Comparison of ENCODE assay signal across 9 cellular contexts in the genomic region with DNA sequence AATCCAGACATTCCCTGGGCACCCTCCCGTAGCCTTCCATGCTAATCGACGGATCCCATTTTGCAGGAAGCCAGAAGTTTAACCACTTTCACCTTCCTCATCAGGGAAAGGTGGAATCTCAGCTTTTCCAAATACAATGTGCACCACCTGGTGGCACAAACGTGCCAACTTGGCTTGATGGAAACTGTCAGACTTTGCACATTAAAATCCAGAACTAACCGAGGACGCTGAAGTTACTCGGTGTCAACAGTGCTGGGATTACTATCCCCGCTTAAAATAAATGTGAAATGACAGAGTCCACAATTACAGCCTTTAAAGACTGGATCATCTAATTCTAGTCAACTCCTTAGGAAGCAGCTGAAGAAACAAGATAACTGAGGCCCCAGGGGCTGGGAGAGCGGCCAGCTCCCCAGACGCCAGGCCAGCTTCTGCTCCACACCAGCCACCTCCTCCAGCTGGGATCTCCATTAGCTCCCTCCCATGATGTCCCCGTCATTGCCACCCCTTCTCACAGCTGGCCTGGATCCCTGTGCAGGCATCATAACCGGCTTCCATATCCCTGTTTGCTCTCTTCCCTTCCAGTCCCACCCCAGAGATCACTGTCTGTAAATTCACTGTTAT. TPM values are rescaled to one million over a fixed set of nuclear protein-coding genes. Genes with fewer than 3 reads are reported as not detected.
DNase-seq lines count a peak whose midpoint lies in the region; FAIRE-seq and TF ChIP-seq lines count a peak whose summit lies in the region.
"Had no signal": no experiment of that assay in that cellular context is flagged by ENCODE, and none has a peak within 500 bp of the region (broad histone marks: within the 10 kb centered on the region; RNA-seq: fewer than 3 reads in every experiment).

No MANE protein-coding gene starts in this region.

- no peak overlapping the region for H3K18ac ChIP-seq in mesendoderm (ENCODE audit: low read length)

- peaks cover 29% of the 10 kb centered on the region for H3K36me3 ChIP-seq in bronchial epithelial cell (ENCODE audit: control insufficient read depth, insufficient read depth, low read length)
- no peaks in the 10 kb centered on the region for H3K36me3 ChIP-seq in mesendoderm (ENCODE audit: control insufficient read depth, insufficient read depth, low read length)

- no peak overlapping the region for H3K4me2 ChIP-seq in mesendoderm (ENCODE audit: low read length)

- no peak overlapping the region for H3K23ac ChIP-seq in mesendoderm (ENCODE audit: low read length)

- WGBS in mesendoderm (ENCODE audit: extremely low coverage, insufficient coverage, low lambda C conversion rate) = no CpG with 5 or more reads among the region's 12 CpGs

- no peak overlapping the region for H3K56ac ChIP-seq in mesendoderm (ENCODE audit: low read length)

- H2AK5ac ChIP-seq in mesendoderm (ENCODE audit: low read length) = no peak overlapping the region

- H3K9ac ChIP-seq in mesendoderm (ENCODE audit: low read length) = no peak overlapping the region

- in situ Hi-C loops in GM13976 (cut with MboI; ENCODE audit: low sequenced_read_pairs, unreplicated experiment) = no loop called here

- no peak overlapping the region for H2BK15ac ChIP-seq in mesendoderm (replicated peaks; ENCODE audit: low read depth)

- H3K4me1 ChIP-seq in mesendoderm (ENCODE audit: control insufficient read depth, low read depth, low read length) = no peaks in the 10 kb centered on the region
- H3K4me1 ChIP-seq: SJSA1 had no signal

- no peak for FAIRE-seq in bronchial epithelial cell (lab: Jason Lieb, UNC)

- H4K8ac ChIP-seq in mesendoderm (ENCODE audit: low read depth, low read length) = no peak overlapping the region

- no peak overlapping the region for H3K27ac ChIP-seq in mesendoderm (ENCODE audit: low read depth, low read length)
- H3K27ac ChIP-seq: SJSA1 had no signal

- no peak overlapping the region for H3K4ac ChIP-seq in mesendoderm (ENCODE audit: low read depth, low read length)

- no peaks in the 10 kb centered on the region for H3K27me3 ChIP-seq in bronchial epithelial cell (ENCODE audit: control insufficient read depth, insufficient read depth, low read length)
- H3K27me3 ChIP-seq in mesendoderm (ENCODE audit: insufficient read depth, low read length, poor library complexity) = no peaks in the 10 kb centered on the region
- H3K27me3 ChIP-seq: SJSA1 had no signal

- no peak overlapping the region for H4K5ac ChIP-seq in mesendoderm (ENCODE audit: low read length)

- H3K79me1 ChIP-seq in mesendoderm (ENCODE audit: low read length) = no peaks in the 10 kb centered on the region

- H3K79me2 ChIP-seq in mesendoderm (ENCODE audit: control insufficient read depth, insufficient read depth, low read length) = no peaks in the 10 kb centered on the region

- peak; percentile 30 for TF ChIP-seq CTCF in GM13976 (IDR thresholded peaks at IDR 0.05; ENCODE audit: borderline replicate concordance, control extremely low read depth, extremely low read depth, insufficient read depth, missing control alignments)
- TF ChIP-seq CTCF in bronchial epithelial cell (IDR thresholded peaks at IDR 0.05; ENCODE audit: insufficient read depth, low read length, severe bottlenecking) = peak; percentile 25
- no peak for TF ChIP-seq CTCF in GM10266 (IDR thresholded peaks at IDR 0.05; ENCODE audit: control insufficient read depth, insufficient read depth, low read depth, missing control alignments)

- H3K4me3 ChIP-seq in bronchial epithelial cell (ENCODE audit: low read depth, low read length) (no peak overlapping the region), mesendoderm (ENCODE audit: low read length) (no peak overlapping the region)
- H3K4me3 ChIP-seq: SJSA1 had no signal

- DNase-seq in GM13976 (ENCODE audit: low spot score) (no peak), NCI-H748 (lab: John Stamatoyannopoulos, UW; ENCODE audit: unreplicated experiment) (peak; percentile 77), bronchial epithelial cell (ENCODE audit: low read depth) (no peak), mesendoderm (peak; percentile 42), GM10266 (ENCODE audit: extremely low spot score) (no peak), RPMI8226 (no peak), foreskin melanocyte (no peak)
- no peak for DNase-seq in activated effector memory CD4-positive, alpha-beta T cell treated with anti-CD3 and anti-CD28 coated beads, Interleukin-2, amount 50 U/mL, for 16 hours

- no peak overlapping the region for H2BK120ac ChIP-seq in mesendoderm (ENCODE audit: low read depth, low read length)

- H2BK5ac ChIP-seq in mesendoderm (ENCODE audit: low read length) = no peak overlapping the region

RNA-seq across cellular contexts. Expression of gene RETREG1, which starts 50.2 kb away (rescaled TPM):
- total RNA-seq in bronchial epithelial cell = 0.53 and 1.2 TPM in 2 replicates
- 2.1 TPM for polyA plus RNA-seq in mesendoderm (2013, experiment 1 of 2)
- 2.3 TPM for polyA plus RNA-seq in mesendoderm (2013, experiment 2 of 2)

Comparison
In these comparisons a context has a peak if more than half of its experiments do, and no peak if none do; other contexts are left out.
1. DNase-seq: peak in NCI-H748 (single experiment) and mesendoderm (single experiment); none in GM13976 (single experiment), bronchial epithelial cell (single experiment), GM10266 (single experiment), activated effector memory CD4-positive, alpha-beta T cell treated with anti-CD3 and anti-CD28 coated beads, Interleukin-2, amount 50 U/mL, for 16 hours (single experiment), RPMI8226 (single experiment) and foreskin melanocyte (single experiment).